In genomic region chr17:9487406-9487805, GRCh38 we compare ENCODE assay signal across 26 cellular contexts.
"Had no signal": no experiment of that assay in that cellular context is flagged by ENCODE, and none has a peak within 500 bp of the region (broad histone marks: within the 10 kb centered on the region; RNA-seq: fewer than 3 reads in every experiment).

No MANE protein-coding gene starts in this region.

- H3K4me1 Mint-ChIP-seq: activated B cell treated with CpG ODN at 0.5 μM for 24 hours; activated CD4-positive, alpha-beta T cell treated with anti-CD3 and anti-CD28 coated beads for 36 hours; activated CD8-positive, alpha-beta memory T cell treated with anti-CD3 and anti-CD28 coated beads, Interleukin-2, amount 10 ng/mL, durations not matched to agents 7 days and 5 days; activated naive CD4-positive, alpha-beta T cell treated with anti-CD3 and anti-CD28 coated beads, Interleukin-2, amount 50 U/mL, for 24 hours; activated naive CD8-positive, alpha-beta T cell treated with anti-CD3 and anti-CD28 coated beads, Interleukin-2, amount 50 U/mL, for 24 hours; brain; stimulated activated memory B cell treated with anti-CD40 and anti-IgM and Interleukin-4, amounts not matched to agents 10 μg/mL and 1 μg/mL and 100 μg/mL, for 72 hours had no signal

- ATAC-seq: activated CD4-positive, alpha-beta T cell treated with anti-CD3 and anti-CD28 coated beads for 36 hours; activated CD8-positive, alpha-beta memory T cell treated with anti-CD3 and anti-CD28 coated beads, Interleukin-2, amount 10 ng/mL, durations not matched to agents 7 days and 5 days; activated CD8-positive, alpha-beta T cell treated with anti-CD3 and anti-CD28 coated beads, Interleukin-2, amount 10 ng/mL, durations not matched to agents 7 days and 5 days; activated naive CD8-positive, alpha-beta T cell treated with anti-CD3 and anti-CD28 coated beads, Interleukin-2, amount 50 U/mL, for 24 hours; foreskin keratinocyte; heart right ventricle; left lung; lower lobe of right lung; natural killer cell; sciatic nerve; stimulated activated memory B cell treated with anti-CD40 and anti-IgM and Interleukin-4, amounts not matched to agents 10 μg/mL and 1 μg/mL and 100 μg/mL, for 72 hours had no signal

- H3K27me3 ChIP-seq: foreskin keratinocyte, heart right ventricle, left lung, tibial nerve had no signal

- DNase-seq: activated B cell treated with CpG ODN at 0.5 μM for 24 hours; activated CD4-positive, alpha-beta T cell treated with anti-CD3 and anti-CD28 coated beads for 36 hours; activated CD8-positive, alpha-beta memory T cell treated with anti-CD3 and anti-CD28 coated beads, Interleukin-2, amount 10 ng/mL, durations not matched to agents 7 days and 5 days; activated CD8-positive, alpha-beta T cell treated with anti-CD3 and anti-CD28 coated beads, Interleukin-2, amount 10 ng/mL, durations not matched to agents 7 days and 5 days; activated naive CD8-positive, alpha-beta T cell treated with anti-CD3 and anti-CD28 coated beads, Interleukin-2, amount 50 U/mL, for 24 hours; activated T-cell treated with anti-CD3 and anti-CD28 coated beads, Interleukin-2, amount 50 U/mL, for 48 hours; amygdala; foreskin keratinocyte; heart right ventricle; left lung; lower lobe of right lung; mesendoderm; natural killer cell; stimulated activated CD4-positive, alpha-beta T cell treated with anti-CD3 and anti-CD28 coated beads, Interleukin-4, amount 100 ng/mL, for 4 hours; stimulated activated CD8-positive, alpha-beta memory T cell treated with anti-CD3 and anti-CD28 coated beads, Interleukin-4, amount 100 ng/mL, for 48 hours; T-helper 1 cell had no signal

- H3K9me3 Mint-ChIP-seq: activated naive CD4-positive, alpha-beta T cell treated with anti-CD3 and anti-CD28 coated beads, Interleukin-2, amount 50 U/mL, for 24 hours; activated naive CD8-positive, alpha-beta T cell treated with anti-CD3 and anti-CD28 coated beads, Interleukin-2, amount 50 U/mL, for 24 hours; activated T-helper 2 cell treated with anti-CD3 and anti-CD28 coated beads, Interferon-gamma antibody, Interleukin-2, Interleukin-4, amounts not matched to agents 10 μg/mL and 5 μg/mL and 100 μg/mL, durations not matched to agents 14 hours and 24 hours and 36 hours; natural killer cell; T-helper 2 cell treated with Interferon-gamma antibody and Interleukin-4, amounts not matched to agents 5 μg/mL and 100 μg/mL, for 36 hours had no signal

- H3K4me3 Mint-ChIP-seq: activated B cell treated with CpG ODN at 0.5 μM for 24 hours; activated CD4-positive, alpha-beta T cell treated with anti-CD3 and anti-CD28 coated beads for 36 hours; activated CD8-positive, alpha-beta memory T cell treated with anti-CD3 and anti-CD28 coated beads, Interleukin-2, amount 10 ng/mL, durations not matched to agents 7 days and 5 days; activated CD8-positive, alpha-beta T cell treated with anti-CD3 and anti-CD28 coated beads, Interleukin-2, amount 10 ng/mL, durations not matched to agents 7 days and 5 days; activated naive CD4-positive, alpha-beta T cell treated with anti-CD3 and anti-CD28 coated beads, Interleukin-2, amount 50 U/mL, for 24 hours; activated naive CD8-positive, alpha-beta T cell treated with anti-CD3 and anti-CD28 coated beads, Interleukin-2, amount 50 U/mL, for 24 hours; brain; natural killer cell; stimulated activated memory B cell treated with anti-CD40 and anti-IgM and Interleukin-4, amounts not matched to agents 10 μg/mL and 1 μg/mL and 100 μg/mL, for 72 hours; T-helper 2 cell treated with Interferon-gamma antibody and Interleukin-4, amounts not matched to agents 5 μg/mL and 100 μg/mL, for 36 hours had no signal

- FAIRE-seq: endothelial cell of umbilical vein had no signal

- H3K4me3 ChIP-seq: heart right ventricle, left lung, lower lobe of right lung, skin epidermis, tibial nerve had no signal

- H3K27ac Mint-ChIP-seq: activated B cell treated with CpG ODN at 0.5 μM for 24 hours; activated CD4-positive, alpha-beta T cell treated with anti-CD3 and anti-CD28 coated beads for 36 hours; activated CD8-positive, alpha-beta memory T cell treated with anti-CD3 and anti-CD28 coated beads, Interleukin-2, amount 10 ng/mL, durations not matched to agents 7 days and 5 days; activated CD8-positive, alpha-beta T cell treated with anti-CD3 and anti-CD28 coated beads, Interleukin-2, amount 10 ng/mL, durations not matched to agents 7 days and 5 days; activated naive CD4-positive, alpha-beta T cell treated with anti-CD3 and anti-CD28 coated beads, Interleukin-2, amount 50 U/mL, for 24 hours; activated naive CD8-positive, alpha-beta T cell treated with anti-CD3 and anti-CD28 coated beads, Interleukin-2, amount 50 U/mL, for 24 hours; activated T-helper 2 cell treated with anti-CD3 and anti-CD28 coated beads, Interferon-gamma antibody, Interleukin-2, Interleukin-4, amounts not matched to agents 10 μg/mL and 5 μg/mL and 100 μg/mL, durations not matched to agents 14 hours and 24 hours and 36 hours; brain; progenitor cell of endocrine pancreas; stimulated activated memory B cell treated with anti-CD40 and anti-IgM and Interleukin-4, amounts not matched to agents 10 μg/mL and 1 μg/mL and 100 μg/mL, for 72 hours; T-helper 2 cell treated with Interferon-gamma antibody and Interleukin-4, amounts not matched to agents 5 μg/mL and 100 μg/mL, for 36 hours had no signal

- H3K27me3 Mint-ChIP-seq: activated B cell treated with CpG ODN at 0.5 μM for 24 hours; activated CD4-positive, alpha-beta T cell treated with anti-CD3 and anti-CD28 coated beads for 36 hours; activated CD8-positive, alpha-beta memory T cell treated with anti-CD3 and anti-CD28 coated beads, Interleukin-2, amount 10 ng/mL, durations not matched to agents 7 days and 5 days; activated naive CD4-positive, alpha-beta T cell treated with anti-CD3 and anti-CD28 coated beads, Interleukin-2, amount 50 U/mL, for 24 hours; activated naive CD8-positive, alpha-beta T cell treated with anti-CD3 and anti-CD28 coated beads, Interleukin-2, amount 50 U/mL, for 24 hours; progenitor cell of endocrine pancreas; stimulated activated memory B cell treated with anti-CD40 and anti-IgM and Interleukin-4, amounts not matched to agents 10 μg/mL and 1 μg/mL and 100 μg/mL, for 72 hours had no signal

- H3K27ac ChIP-seq: foreskin keratinocyte, heart right ventricle, left lung, lower lobe of right lung, skin epidermis, tibial nerve had no signal

- H3K4me1 ChIP-seq: foreskin keratinocyte, heart right ventricle, left lung, lower lobe of right lung, tibial nerve had no signal

- H3K9me3 ChIP-seq: left lung, lower lobe of right lung had no signal
